ENCODE assay signal across 17 cellular contexts in the genomic region with DNA sequence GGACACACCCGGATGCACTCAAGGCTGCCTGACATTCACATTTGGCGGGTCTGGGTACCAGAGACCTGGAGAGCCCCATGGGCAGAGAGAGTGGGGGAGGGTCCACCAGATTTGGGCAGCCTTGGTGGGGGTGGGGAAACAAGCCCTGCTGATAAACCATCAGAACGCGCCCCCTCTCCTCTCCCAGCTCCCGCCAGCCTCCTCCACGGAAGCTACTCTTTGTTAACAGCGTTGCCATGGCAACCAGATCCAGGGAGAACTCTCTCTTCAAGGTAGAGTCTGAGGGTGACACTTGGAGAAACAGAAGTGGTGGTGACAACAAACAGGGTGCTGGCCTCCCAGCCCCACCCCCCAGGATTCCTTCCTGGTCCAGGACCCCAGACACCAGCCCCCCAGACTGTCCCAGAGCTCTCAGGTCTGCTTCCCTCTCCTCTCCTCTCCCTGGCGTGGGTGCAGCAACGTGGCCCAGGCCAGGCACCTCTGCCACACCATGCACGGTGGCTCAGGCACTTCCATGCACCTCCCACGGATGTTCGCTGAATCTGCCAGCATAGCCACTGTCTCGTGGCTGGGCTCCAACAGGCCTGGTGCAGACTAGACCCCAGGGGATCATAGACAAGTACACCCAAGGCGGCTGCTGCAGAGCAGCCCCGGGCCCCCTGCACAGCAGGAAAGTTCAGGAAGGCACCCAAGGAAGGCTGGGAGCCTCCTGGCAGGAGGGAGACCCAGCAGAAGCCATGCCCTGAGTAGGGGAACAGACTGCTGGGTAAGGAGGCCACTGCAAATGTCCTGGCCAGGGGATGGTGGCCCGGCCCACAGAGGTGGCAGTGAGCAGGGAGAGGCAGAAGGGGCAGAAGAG. TPM values are rescaled to one million over a fixed set of nuclear protein-coding genes. Genes with fewer than 3 reads are reported as not detected.
A peak's percentile ranks its signal among the peaks of the same experiment; 100 is the strongest.
DNase-seq lines count a peak whose midpoint lies in the region; ATAC-seq and TF ChIP-seq lines count a peak whose summit lies in the region.
"Had no signal": no experiment of that assay in that cellular context is flagged by ENCODE, and none has a peak within 500 bp of the region (broad histone marks: within the 10 kb centered on the region; RNA-seq: fewer than 3 reads in every experiment).

No MANE protein-coding gene starts in this region.

- H3K27ac Mint-ChIP-seq in activated B cell treated with CpG ODN at 0.5 μM for 24 hours (peak overlapping the region; percentile 22), nephron progenitor cell (no peak overlapping the region)
- H3K27ac Mint-ChIP-seq: activated T-helper 2 cell treated with anti-CD3 and anti-CD28 coated beads, Interferon-gamma antibody, Interleukin-2, Interleukin-4, amounts not matched to agents 10 μg/mL and 5 μg/mL and 100 μg/mL, durations not matched to agents 14 hours and 24 hours and 36 hours had no signal

- H3K36me3 Mint-ChIP-seq in activated B cell treated with CpG ODN at 0.5 μM for 24 hours (ENCODE audit: low read depth) (no peaks in the 10 kb centered on the region), nephron progenitor cell (ENCODE audit: low read depth) (no peaks in the 10 kb centered on the region)

- peaks cover 21% of the 10 kb centered on the region for H3K27me3 ChIP-seq in H7 (ENCODE audit: control insufficient read depth, insufficient read depth, low read length)
- H3K27me3 ChIP-seq in prostate gland (replicated peaks; ENCODE audit: insufficient read depth), result no peaks in the 10 kb centered on the region
- H3K27me3 ChIP-seq: SJCRH30 had no signal

- H3K4me3 Mint-ChIP-seq in activated B cell treated with CpG ODN at 0.5 μM for 24 hours (no peak overlapping the region), nephron progenitor cell (no peak overlapping the region)

- TF ChIP-seq CTCF in activated B cell treated with CpG ODN at 0.5 μM for 24 hours (IDR thresholded peaks at IDR 0.05), result no peak
- no peak for TF ChIP-seq CTCF in nephron progenitor cell (IDR thresholded peaks at IDR 0.05)
- TF ChIP-seq CTCF in prostate gland (IDR thresholded peaks at IDR 0.05), result no peak

- POLR2A ChIA-PET in activated B cell treated with CpG ODN at 0.5 μM for 24 hours (lab: Charles Lee), result no interaction called here

- no peak for TF ChIP-seq POLR2A in prostate gland (IDR thresholded peaks at IDR 0.05)

- WGBS in prostate gland, result 53% methylated on average over 16 of the region's 16 CpGs

- H3K27me3 Mint-ChIP-seq in activated B cell treated with CpG ODN at 0.5 μM for 24 hours (peaks cover 24% of the 10 kb centered on the region), nephron progenitor cell (ENCODE audit: low read depth, poor library complexity) (peaks cover 56% of the 10 kb centered on the region)

- H3K9me3 ChIP-seq in prostate gland, result no peaks in the 10 kb centered on the region
- H3K9me3 ChIP-seq: breast epithelium, SJCRH30, suprapubic skin had no signal

- ATAC-seq in activated B cell treated with CpG ODN at 0.5 μM for 24 hours (ENCODE audit: low read depth) (no peak), HG03045 (IDR thresholded peaks at IDR 0.05; ENCODE audit: unreplicated experiment) (no peak)
- ATAC-seq: activated CD4-positive, CD25-positive, alpha-beta regulatory T cell treated with anti-CD3 and anti-CD28 coated beads, Interleukin-2, amount 50 U/mL, for 24 hours; sciatic nerve had no signal

- H3K4me1 ChIP-seq in prostate gland (replicated peaks), result no peaks in the 10 kb centered on the region
- H3K4me1 ChIP-seq: SJCRH30 had no signal

- intact Hi-C loops in activated B cell treated with CpG ODN at 0.5 μM for 24 hours (cut with micrococcal nuclease) (no loop called here), prostate gland (cut with DNase I) (no loop called here)

- H3K4me3 ChIP-seq in H7 (ENCODE audit: insufficient read depth, low read depth, low read length), result no peak overlapping the region
- H3K4me3 ChIP-seq in prostate gland, result no peak overlapping the region
- H3K4me3 ChIP-seq: breast epithelium, SJCRH30, suprapubic skin had no signal

- H3K4me1 Mint-ChIP-seq in activated B cell treated with CpG ODN at 0.5 μM for 24 hours (peaks cover 8% of the 10 kb centered on the region), nephron progenitor cell (peaks cover 9% of the 10 kb centered on the region)

- H3K9me3 Mint-ChIP-seq in activated B cell treated with CpG ODN at 0.5 μM for 24 hours, result no peaks in the 10 kb centered on the region
- H3K9me3 Mint-ChIP-seq in nephron progenitor cell, result no peaks in the 10 kb centered on the region
- H3K9me3 Mint-ChIP-seq: activated T-helper 2 cell treated with anti-CD3 and anti-CD28 coated beads, Interferon-gamma antibody, Interleukin-2, Interleukin-4, amounts not matched to agents 10 μg/mL and 5 μg/mL and 100 μg/mL, durations not matched to agents 14 hours and 24 hours and 36 hours had no signal

- CTCF ChIA-PET in activated B cell treated with CpG ODN at 0.5 μM for 24 hours (lab: Charles Lee), result no interaction called here

- H3K27ac ChIP-seq in prostate gland, result no peak overlapping the region
- H3K27ac ChIP-seq: 22Rv1, SJCRH30, suprapubic skin had no signal

- H3K36me3 ChIP-seq in H7 (replicated peaks; ENCODE audit: control insufficient read depth, insufficient read depth, low read length) (no peaks in the 10 kb centered on the region), prostate gland (no peaks in the 10 kb centered on the region)
- H3K36me3 ChIP-seq: breast epithelium, SJCRH30, suprapubic skin had no signal

- peak; percentile 61 for DNase-seq in DMS 273 (lab: John Stamatoyannopoulos, UW; ENCODE audit: unreplicated experiment)
- no peak for DNase-seq in DMS 273 treated with DMSO at 0.1 percent for 48 hours (lab: John Stamatoyannopoulos, UW)
- DNase-seq in H7, result peak; percentile 92
- DNase-seq in activated B cell treated with CpG ODN at 0.5 μM for 24 hours, result no peak
- peak; percentile 54 for DNase-seq in nephron progenitor cell
- no peak for DNase-seq in prostate gland (ENCODE audit: low spot score)
- DNase-seq in NCI-H524 treated with DMSO at 0.1 percent for 48 hours (lab: John Stamatoyannopoulos, UW), result no peak
- DNase-seq: Kasumi-1, NCI-H526, SJCRH30 had no signal

RNA-seq across cellular contexts. Expression of a gene that starts 4.6 kb away (rescaled TPM):
- total RNA-seq in H7 (2014; rRNA removed; shearing (Covaris generic)), result 31.0 and 41.3 TPM in 2 replicates
- 1.7 and 1.8 TPM in 2 replicates for total RNA-seq in activated B cell treated with CpG ODN at 0.5 μM for 24 hours
- total RNA-seq in prostate gland, result 1 to 10 TPM; 4.3 to 9.3 TPM
- total RNA-seq: SJCRH30 had no signal

Comparison
In these comparisons a context has a peak if more than half of its experiments do, and no peak if none do; other contexts are left out.
1. DNase-seq: peak in DMS 273 (single experiment), H7 (single experiment) and nephron progenitor cell (single experiment); none in DMS 273 treated with DMSO at 0.1 percent for 48 hours (single experiment), activated B cell treated with CpG ODN at 0.5 μM for 24 hours (single experiment), prostate gland (single experiment) and NCI-H524 treated with DMSO at 0.1 percent for 48 hours (single experiment).